16 cellular contexts compared by ENCODE assay signal in the genomic region with DNA sequence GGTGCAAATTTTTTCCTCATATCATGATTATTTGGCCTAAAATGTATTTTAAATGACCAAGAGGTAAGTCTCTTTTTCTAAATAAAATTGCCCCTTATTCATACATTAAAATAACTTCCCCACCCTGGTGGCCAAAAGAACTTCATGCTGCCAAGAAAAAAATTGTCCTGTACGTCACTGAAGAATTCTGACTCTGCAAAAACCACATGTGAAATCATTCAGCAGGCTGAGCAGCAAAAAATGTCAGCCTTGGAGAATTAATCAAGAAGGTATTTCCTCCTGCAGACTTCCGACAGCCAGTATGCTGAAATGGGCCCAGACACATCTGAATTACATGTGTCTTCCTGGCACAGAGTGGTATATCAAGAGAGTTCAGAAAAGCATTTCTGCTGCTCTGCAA.
DNase-seq lines count a peak whose midpoint lies in the region; ATAC-seq and TF ChIP-seq lines count a peak whose summit lies in the region.
"Had no signal": no experiment of that assay in that cellular context is flagged by ENCODE, and none has a peak within 500 bp of the region (broad histone marks: within the 10 kb centered on the region; RNA-seq: fewer than 3 reads in every experiment).

No MANE protein-coding gene starts in this region.

- H3K9me3 Mint-ChIP-seq in neural crest cell, result no peaks in the 10 kb centered on the region
- H3K9me3 Mint-ChIP-seq in activated CD8-positive, alpha-beta memory T cell treated with anti-CD3 and anti-CD28 coated beads, Interleukin-2, amount 10 ng/mL, durations not matched to agents 7 days and 5 days (ENCODE audit: low read depth), result no peaks in the 10 kb centered on the region
- H3K9me3 Mint-ChIP-seq: activated naive CD8-positive, alpha-beta T cell treated with anti-CD3 and anti-CD28 coated beads for 36 hours; CD4-positive, alpha-beta memory T cell; stimulated activated naive CD8-positive, alpha-beta T cell treated with anti-CD3 and anti-CD28 coated beads, Interleukin-15, amount 100 ng/mL, for 72 hours had no signal

- DNase-seq in EL (peak; percentile 86), RWPE1 (ENCODE audit: low spot score) (peak; percentile 26), fibroblast of peridontal ligament (ENCODE audit: extremely low read depth) (peak; percentile 95), neural crest cell (ENCODE audit: low read depth, low spot score) (no peak), NCI-H187 treated with DMSO at 0.1 percent for 48 hours (lab: John Stamatoyannopoulos, UW) (no peak)
- DNase-seq in activated CD8-positive, alpha-beta memory T cell treated with anti-CD3 and anti-CD28 coated beads, Interleukin-2, amount 10 ng/mL, durations not matched to agents 7 days and 5 days, result no peak
- DNase-seq: activated CD8-positive, alpha-beta memory T cell treated with anti-CD3 and anti-CD28 coated beads, Interleukin-2, amount 50 U/mL, for 4 hours; activated naive CD8-positive, alpha-beta T cell treated with anti-CD3 and anti-CD28 coated beads for 36 hours; CD4-positive, alpha-beta memory T cell; NCI-H510A treated with DMSO at 0.1 percent for 48 hours; SHP77; stimulated activated CD4-positive, alpha-beta T cell treated with anti-CD3 and anti-CD28 coated beads, Interleukin-4, amount 100 ng/mL, for 24 hours; stimulated activated naive CD8-positive, alpha-beta T cell treated with anti-CD3 and anti-CD28 coated beads, Interleukin-15, amount 100 ng/mL, for 72 hours had no signal

- H3K4me1 Mint-ChIP-seq in neural crest cell, result no peaks in the 10 kb centered on the region
- no peaks in the 10 kb centered on the region for H3K4me1 Mint-ChIP-seq in activated CD8-positive, alpha-beta memory T cell treated with anti-CD3 and anti-CD28 coated beads, Interleukin-2, amount 10 ng/mL, durations not matched to agents 7 days and 5 days
- H3K4me1 Mint-ChIP-seq: activated naive CD8-positive, alpha-beta T cell treated with anti-CD3 and anti-CD28 coated beads for 36 hours; CD4-positive, alpha-beta memory T cell; stimulated activated naive CD8-positive, alpha-beta T cell treated with anti-CD3 and anti-CD28 coated beads, Interleukin-15, amount 100 ng/mL, for 72 hours had no signal

- TF ChIP-seq CTCF in RWPE1 (conservative IDR thresholded peaks at IDR 0.05; ENCODE audit: low read depth) (no peak), neural crest cell (conservative IDR thresholded peaks at IDR 0.05) (peak; percentile 43)

- no peaks in the 10 kb centered on the region for H3K27me3 Mint-ChIP-seq in neural crest cell (ENCODE audit: low read depth)
- no peaks in the 10 kb centered on the region for H3K27me3 Mint-ChIP-seq in activated CD8-positive, alpha-beta memory T cell treated with anti-CD3 and anti-CD28 coated beads, Interleukin-2, amount 10 ng/mL, durations not matched to agents 7 days and 5 days
- H3K27me3 Mint-ChIP-seq: CD4-positive, alpha-beta memory T cell had no signal

- no peak for ATAC-seq in activated CD8-positive, alpha-beta memory T cell treated with anti-CD3 and anti-CD28 coated beads, Interleukin-2, amount 10 ng/mL, durations not matched to agents 7 days and 5 days
- ATAC-seq in HG03354 (IDR thresholded peaks at IDR 0.05; ENCODE audit: poor library complexity, severe bottlenecking, unreplicated experiment) (no peak), HG02973 (IDR thresholded peaks at IDR 0.05; ENCODE audit: unreplicated experiment) (no peak)
- ATAC-seq: stimulated activated naive CD8-positive, alpha-beta T cell treated with anti-CD3 and anti-CD28 coated beads, Interleukin-15, amount 100 ng/mL, for 72 hours had no signal

- CTCF ChIA-PET in RWPE1 (lab: Yijun Ruan, JAX), result no interaction called here
- CTCF ChIA-PET in activated CD8-positive, alpha-beta memory T cell treated with anti-CD3 and anti-CD28 coated beads, Interleukin-2, amount 10 ng/mL, durations not matched to agents 7 days and 5 days (lab: Charles Lee), result no interaction called here

- no peak overlapping the region for H3K4me3 Mint-ChIP-seq in neural crest cell
- H3K4me3 Mint-ChIP-seq in activated CD8-positive, alpha-beta memory T cell treated with anti-CD3 and anti-CD28 coated beads, Interleukin-2, amount 10 ng/mL, durations not matched to agents 7 days and 5 days, result no peak overlapping the region
- H3K4me3 Mint-ChIP-seq: activated naive CD8-positive, alpha-beta T cell treated with anti-CD3 and anti-CD28 coated beads for 36 hours; CD4-positive, alpha-beta memory T cell; stimulated activated naive CD8-positive, alpha-beta T cell treated with anti-CD3 and anti-CD28 coated beads, Interleukin-15, amount 100 ng/mL, for 72 hours had no signal

- no peak overlapping the region for H3K27ac ChIP-seq in RWPE1
- H3K27ac ChIP-seq: prostate gland had no signal

- POLR2A ChIA-PET in RWPE1 (lab: Yijun Ruan, JAX; ENCODE audit: low non-redundant PET), result no interaction called here

- no peak overlapping the region for H3K27ac Mint-ChIP-seq in neural crest cell (ENCODE audit: unreplicated experiment)
- no peak overlapping the region for H3K27ac Mint-ChIP-seq in activated CD8-positive, alpha-beta memory T cell treated with anti-CD3 and anti-CD28 coated beads, Interleukin-2, amount 10 ng/mL, durations not matched to agents 7 days and 5 days
- H3K27ac Mint-ChIP-seq: activated naive CD8-positive, alpha-beta T cell treated with anti-CD3 and anti-CD28 coated beads for 36 hours; CD4-positive, alpha-beta memory T cell had no signal

- no peaks in the 10 kb centered on the region for H3K36me3 Mint-ChIP-seq in neural crest cell (ENCODE audit: low read depth)
- H3K36me3 Mint-ChIP-seq in activated CD8-positive, alpha-beta memory T cell treated with anti-CD3 and anti-CD28 coated beads, Interleukin-2, amount 10 ng/mL, durations not matched to agents 7 days and 5 days, result no peaks in the 10 kb centered on the region
- H3K36me3 Mint-ChIP-seq: activated naive CD8-positive, alpha-beta T cell treated with anti-CD3 and anti-CD28 coated beads for 36 hours; CD4-positive, alpha-beta memory T cell had no signal

Comparison
In these comparisons a context has a peak if more than half of its experiments do, and no peak if none do; other contexts are left out.
1. DNase-seq: peak in EL (single experiment), RWPE1 (single experiment) and fibroblast of peridontal ligament (single experiment); none in neural crest cell (single experiment), activated CD8-positive, alpha-beta memory T cell treated with anti-CD3 and anti-CD28 coated beads, Interleukin-2, amount 10 ng/mL, durations not matched to agents 7 days and 5 days (single experiment) and NCI-H187 treated with DMSO at 0.1 percent for 48 hours (single experiment).